Comparison of ENCODE assay signal across 13 cellular contexts in the genomic region with DNA sequence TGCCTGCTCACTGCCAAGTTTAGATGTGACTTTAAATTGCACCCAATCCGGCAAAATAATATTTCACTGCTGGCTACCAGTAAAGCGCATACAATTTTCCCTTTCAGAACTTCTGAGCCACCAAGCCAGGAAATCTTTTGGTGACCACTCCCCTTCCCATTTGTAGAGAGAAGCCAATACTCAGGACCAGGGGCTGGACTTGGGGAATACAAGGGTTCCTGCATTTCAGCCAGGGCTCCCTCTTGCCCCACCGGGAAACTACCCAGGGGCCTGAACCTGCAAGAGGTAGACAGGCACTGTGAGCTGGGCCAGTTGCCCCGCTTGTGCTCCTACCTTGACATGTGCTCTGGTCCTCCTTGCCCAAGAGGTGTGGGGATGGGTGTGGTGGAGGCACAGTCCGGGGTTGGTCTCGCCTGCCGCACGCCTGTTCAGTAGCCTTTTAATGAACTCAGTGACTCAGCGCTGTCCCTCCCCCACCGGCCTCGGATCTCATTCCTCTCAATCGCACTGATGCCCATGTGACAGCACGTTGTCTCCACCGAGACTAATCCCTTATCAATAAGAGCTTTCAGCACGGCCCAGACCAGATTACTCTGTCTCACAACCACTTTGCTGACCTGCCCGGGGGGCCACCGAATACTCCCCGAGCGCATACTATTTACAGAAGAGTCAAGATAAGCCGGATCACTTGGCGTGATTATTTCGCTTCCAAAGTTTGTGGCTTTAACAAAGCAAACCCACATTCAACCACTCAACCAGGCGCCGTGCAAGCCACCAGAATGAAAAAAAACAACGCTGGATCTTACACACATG.
DNase-seq lines count a peak whose midpoint lies in the region; ATAC-seq and TF ChIP-seq lines count a peak whose summit lies in the region.
"Had no signal": no experiment of that assay in that cellular context is flagged by ENCODE, and none has a peak within 500 bp of the region (broad histone marks: within the 10 kb centered on the region; RNA-seq: fewer than 3 reads in every experiment).

No MANE protein-coding gene starts in this region.

- TF ChIP-seq CTCF in epithelial cell of esophagus (IDR thresholded peaks at IDR 0.05; ENCODE audit: insufficient read depth, low read depth, low read length, missing control alignments), result no peak

- no peak for ATAC-seq in HG02678 (IDR thresholded peaks at IDR 0.05; ENCODE audit: unreplicated experiment)
- ATAC-seq: Panc1 had no signal

- no peaks in the 10 kb centered on the region for H3K9me3 ChIP-seq in mesodermal cell (ENCODE audit: control insufficient read depth, low read length)

- DNase-seq in DMS53 (lab: John Stamatoyannopoulos, UW) (peak; percentile 38), DMS53 treated with DMSO at 0.1 percent for 48 hours (lab: John Stamatoyannopoulos, UW; ENCODE audit: unreplicated experiment) (no peak), epithelial cell of esophagus (ENCODE audit: low read depth) (peak; percentile 87), GM19238 (ENCODE audit: insufficient read length, low spot score) (no peak), NCI-H345 (lab: John Stamatoyannopoulos, UW) (no peak)
- DNase-seq in activated CD8-positive, alpha-beta memory T cell treated with anti-CD3 and anti-CD28 coated beads, Interleukin-2, amount 50 U/mL, for 48 hours, result no peak
- DNase-seq: activated CD4-positive, alpha-beta T cell treated with anti-CD3 and anti-CD28 coated beads, Interleukin-2, amount 50 U/mL, for 48 hours; HFFc6; stimulated activated CD4-positive, alpha-beta T cell treated with anti-CD3 and anti-CD28 coated beads, Interleukin-4, amount 100 ng/mL, for 4 hours had no signal

- peaks cover 54% of the 10 kb centered on the region for H3K4me1 ChIP-seq in mesodermal cell (ENCODE audit: control insufficient read depth, insufficient read depth, low read length, poor library complexity, severe bottlenecking)

- 21 to 24% methylated on average over 13 to 21 of the region's 25 CpGs for WGBS in mesodermal cell (ENCODE audit: insufficient coverage in 2 of 2), 2 experiments

- peak overlapping the region; percentile 74 for H3K4me3 ChIP-seq in epithelial cell of esophagus (ENCODE audit: low read length)
- H3K4me3 ChIP-seq in mesodermal cell (ENCODE audit: extremely low read depth, insufficient read depth, low read length, poor library complexity, severe bottlenecking), result no peak overlapping the region

- peak overlapping the region; percentile 85 for H3K27ac ChIP-seq in mesodermal cell (ENCODE audit: low read depth, low read length, severe bottlenecking)
- H3K27ac ChIP-seq: 22Rv1 had no signal

- H3K36me3 ChIP-seq in mesodermal cell (ENCODE audit: control insufficient read depth, insufficient read depth, low read length), result no peaks in the 10 kb centered on the region

Comparison
In these comparisons a context has a peak if more than half of its experiments do, and no peak if none do; other contexts are left out.
1. DNase-seq: peak in DMS53 (single experiment) and epithelial cell of esophagus (single experiment); none in DMS53 treated with DMSO at 0.1 percent for 48 hours (single experiment), GM19238 (single experiment), activated CD8-positive, alpha-beta memory T cell treated with anti-CD3 and anti-CD28 coated beads, Interleukin-2, amount 50 U/mL, for 48 hours (single experiment) and NCI-H345 (single experiment).